In the genomic region with DNA sequence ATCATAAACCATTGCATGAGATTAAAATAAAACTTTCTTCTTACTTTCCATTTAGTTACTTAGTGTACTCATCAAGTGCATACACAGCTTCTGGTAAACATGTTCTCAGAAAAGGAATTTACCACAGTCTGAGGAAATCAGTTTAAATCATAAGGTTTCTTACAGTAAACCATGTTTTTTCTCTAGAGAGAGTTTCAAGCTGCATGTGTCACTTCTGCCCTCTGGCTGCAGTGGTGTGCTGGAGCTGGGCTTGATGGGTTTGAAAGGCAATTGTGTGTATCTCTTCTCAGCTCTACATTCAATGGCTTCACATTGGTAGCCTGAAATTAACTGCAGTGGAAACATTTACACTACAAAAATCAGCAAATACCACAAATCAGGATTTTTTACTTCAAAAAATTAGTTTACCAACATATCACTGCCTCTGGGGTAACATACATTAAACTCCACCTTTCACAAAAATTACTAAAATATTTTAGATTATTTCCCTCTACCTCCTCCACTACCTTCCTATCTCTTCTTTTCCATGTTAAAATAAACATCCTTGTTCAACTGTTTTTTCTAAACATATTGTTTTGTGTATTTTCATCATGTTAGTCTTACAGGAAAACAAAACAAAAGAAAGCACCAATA, we compare ENCODE assay signal across 8 cellular contexts.
DNase-seq lines count a peak whose midpoint lies in the region; ATAC-seq, FAIRE-seq and TF ChIP-seq lines count a peak whose summit lies in the region.

No MANE protein-coding gene starts in this region.

- H3K4me3 Mint-ChIP-seq in HFFc6 (no peak overlapping the region), WTC11 (no peak overlapping the region)

- no peak overlapping the region for H3K9ac ChIP-seq in keratinocyte (ENCODE audit: control insufficient read depth, extremely low read depth, insufficient read depth, low read length)

- H3K36me3 Mint-ChIP-seq in HFFc6 (ENCODE audit: low read depth) (no peaks in the 10 kb centered on the region), WTC11 (peaks cover 2% of the 10 kb centered on the region; the same call in 1 of the 2 replicates)

- H3K79me2 ChIP-seq in keratinocyte (ENCODE audit: control insufficient read depth, insufficient read depth, low read length): no peaks in the 10 kb centered on the region

- no peak for FAIRE-seq in keratinocyte (lab: Jason Lieb, UNC)

- H3K9me1 ChIP-seq in keratinocyte (ENCODE audit: control insufficient read depth, extremely low read depth, insufficient read depth, low read length): no peaks in the 10 kb centered on the region

- no peak overlapping the region for H3K4me3 ChIP-seq in keratinocyte (ENCODE audit: control insufficient read depth in 2 of 3, extremely low read depth in 1 of 3, insufficient read depth in 2 of 3, low read depth in 1 of 3, low read length in 3 of 3)

- H3K27me3 ChIP-seq in keratinocyte (ENCODE audit: control insufficient read depth, extremely low read depth, insufficient read depth, low read length): no peaks in the 10 kb centered on the region

- no peaks in the 10 kb centered on the region for H3K27me3 Mint-ChIP-seq in HFFc6 (ENCODE audit: insufficient read depth)
- H3K27me3 Mint-ChIP-seq in WTC11 (ENCODE audit: low read depth): no peaks in the 10 kb centered on the region

- H4K20me1 ChIP-seq in keratinocyte (ENCODE audit: control insufficient read depth, extremely low read depth, insufficient read depth, low read length): no peaks in the 10 kb centered on the region

- ATAC-seq in WTC11: peak; percentile 89
- ATAC-seq in HG03159 (IDR thresholded peaks at IDR 0.05; ENCODE audit: unreplicated experiment): no peak
- ATAC-seq in GM19467 (IDR thresholded peaks at IDR 0.05; ENCODE audit: unreplicated experiment): no peak

- no peak overlapping the region for H3K27ac ChIP-seq in keratinocyte (ENCODE audit: control insufficient read depth, insufficient read depth, low read length)

- H3K4me2 ChIP-seq in keratinocyte (ENCODE audit: control insufficient read depth, extremely low read depth, insufficient read depth, low read depth, low read length): no peak overlapping the region

- POLR2A ChIA-PET in WTC11 (lab: Charles Lee): no interaction called here

- DNase-seq in COLO829 (ENCODE audit: low spot score) (peak; percentile 70), HFFc6 (no peak), WTC11 (ENCODE audit: low spot score) (peak; percentile 57), keratinocyte (ENCODE audit: low read depth, low spot score) (no peak), MV-4-11 (lab: John Stamatoyannopoulos, UW) (no peak)
- DNase-seq in stimulated activated CD4-positive, alpha-beta T cell treated with anti-CD3 and anti-CD28 coated beads, Interleukin-4, amount 100 ng/mL, for 1 hour: no peak

- H3K27ac Mint-ChIP-seq in HFFc6 (no peak overlapping the region), WTC11 (no peak overlapping the region)

- H3K4me1 Mint-ChIP-seq in HFFc6 (ENCODE audit: low read depth): no peaks in the 10 kb centered on the region
- H3K4me1 Mint-ChIP-seq in WTC11: no peaks in the 10 kb centered on the region

- CTCF ChIA-PET in WTC11 (lab: Charles Lee): interaction anchor here (0.6 to 2.8 kb wide), 9 partner anchors 9 to 1019 kb away, joined by 3 to 34 read pairs (median 3); no protein-coding TSS in a partner anchor

- dilution Hi-C loops in keratinocyte (cut with MboI; ENCODE audit: extremely low pct_ligation_motif_present, low sequenced_read_pairs): no loop called here

- H3K9me3 Mint-ChIP-seq in HFFc6: peaks cover 22% of the 10 kb centered on the region
- H3K9me3 Mint-ChIP-seq in WTC11: peaks cover 13% of the 10 kb centered on the region

- TF ChIP-seq CTCF in HFFc6 (IDR thresholded peaks at IDR 0.05): peak; percentile 12; the same call in 1 of the 2 replicates
- no peak for TF ChIP-seq CTCF in WTC11 (IDR thresholded peaks at IDR 0.05)
- TF ChIP-seq CTCF in keratinocyte (optimal IDR thresholded peaks at IDR 0.05 in 1 of 3, IDR thresholded peaks at IDR 0.05 in 1 of 3, conservative IDR thresholded peaks at IDR 0.05 in 1 of 3; ENCODE audit: extremely low read depth in 1 of 3, insufficient read depth in 2 of 3, low read length in 3 of 3): peak; percentile 42 to 78 (median 75)

- H3K36me3 ChIP-seq in keratinocyte (ENCODE audit: control insufficient read depth in 2 of 2, extremely low read depth in 1 of 2, insufficient read depth in 2 of 2, low read length in 2 of 2): no peaks in the 10 kb centered on the region

- H2AFZ ChIP-seq in keratinocyte (ENCODE audit: control insufficient read depth, low read length): no peak overlapping the region

- no peaks in the 10 kb centered on the region for H3K9me3 ChIP-seq in keratinocyte (ENCODE audit: control insufficient read depth, low read depth, low read length)

- no peaks in the 10 kb centered on the region for H3K4me1 ChIP-seq in keratinocyte (ENCODE audit: control insufficient read depth, extremely low read depth, insufficient read depth, low read length)

TF ChIP-seq in WTC11, 78 proteins besides CTCF, POLR2A, EP300 and RAD21 (continues in another document):
- TF ChIP-seq MXD4 (CRISPR knock-in tag; IDR thresholded peaks at IDR 0.05; ENCODE audit: borderline replicate concordance) (no peak), ZNF219 (CRISPR knock-in tag; IDR thresholded peaks at IDR 0.05; ENCODE audit: borderline replicate concordance) (no peak), IRF2 (CRISPR knock-in tag; IDR thresholded peaks at IDR 0.05; ENCODE audit: borderline replicate concordance, low read depth) (no peak), KAT7 (CRISPR knock-in tag; IDR thresholded peaks at IDR 0.05; ENCODE audit: borderline replicate concordance) (no peak), PRRX2 (CRISPR knock-in tag; IDR thresholded peaks at IDR 0.05) (no peak), HMGA2 (CRISPR knock-in tag; IDR thresholded peaks at IDR 0.05) (no peak), GRHL2 (CRISPR knock-in tag; IDR thresholded peaks at IDR 0.05; ENCODE audit: insufficient replicate concordance, severe bottlenecking) (no peak)
- TF ChIP-seq, protein P1, sequence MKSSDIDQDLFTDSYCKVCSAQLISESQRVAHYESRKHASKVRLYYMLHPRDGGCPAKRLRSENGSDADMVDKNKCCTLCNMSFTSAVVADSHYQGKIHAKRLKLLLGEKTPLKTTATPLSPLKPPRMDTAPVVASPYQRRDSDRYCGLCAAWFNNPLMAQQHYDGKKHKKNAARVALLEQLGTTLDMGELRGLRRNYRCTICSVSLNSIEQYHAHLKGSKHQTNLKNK (CRISPR knock-in tag; IDR thresholded peaks at IDR 0.05): no peak
- TF ChIP-seq, protein P2, sequence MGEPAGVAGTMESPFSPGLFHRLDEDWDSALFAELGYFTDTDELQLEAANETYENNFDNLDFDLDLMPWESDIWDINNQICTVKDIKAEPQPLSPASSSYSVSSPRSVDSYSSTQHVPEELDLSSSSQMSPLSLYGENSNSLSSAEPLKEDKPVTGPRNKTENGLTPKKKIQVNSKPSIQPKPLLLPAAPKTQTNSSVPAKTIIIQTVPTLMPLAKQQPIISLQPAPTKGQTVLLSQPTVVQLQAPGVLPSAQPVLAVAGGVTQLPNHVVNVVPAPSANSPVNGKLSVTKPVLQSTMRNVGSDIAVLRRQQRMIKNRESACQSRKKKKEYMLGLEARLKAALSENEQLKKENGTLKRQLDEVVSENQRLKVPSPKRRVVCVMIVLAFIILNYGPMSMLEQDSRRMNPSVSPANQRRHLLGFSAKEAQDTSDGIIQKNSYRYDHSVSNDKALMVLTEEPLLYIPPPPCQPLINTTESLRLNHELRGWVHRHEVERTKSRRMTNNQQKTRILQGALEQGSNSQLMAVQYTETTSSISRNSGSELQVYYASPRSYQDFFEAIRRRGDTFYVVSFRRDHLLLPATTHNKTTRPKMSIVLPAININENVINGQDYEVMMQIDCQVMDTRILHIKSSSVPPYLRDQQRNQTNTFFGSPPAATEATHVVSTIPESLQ (CRISPR knock-in tag; IDR thresholded peaks at IDR 0.05): no peak
- TF ChIP-seq, protein P3, sequence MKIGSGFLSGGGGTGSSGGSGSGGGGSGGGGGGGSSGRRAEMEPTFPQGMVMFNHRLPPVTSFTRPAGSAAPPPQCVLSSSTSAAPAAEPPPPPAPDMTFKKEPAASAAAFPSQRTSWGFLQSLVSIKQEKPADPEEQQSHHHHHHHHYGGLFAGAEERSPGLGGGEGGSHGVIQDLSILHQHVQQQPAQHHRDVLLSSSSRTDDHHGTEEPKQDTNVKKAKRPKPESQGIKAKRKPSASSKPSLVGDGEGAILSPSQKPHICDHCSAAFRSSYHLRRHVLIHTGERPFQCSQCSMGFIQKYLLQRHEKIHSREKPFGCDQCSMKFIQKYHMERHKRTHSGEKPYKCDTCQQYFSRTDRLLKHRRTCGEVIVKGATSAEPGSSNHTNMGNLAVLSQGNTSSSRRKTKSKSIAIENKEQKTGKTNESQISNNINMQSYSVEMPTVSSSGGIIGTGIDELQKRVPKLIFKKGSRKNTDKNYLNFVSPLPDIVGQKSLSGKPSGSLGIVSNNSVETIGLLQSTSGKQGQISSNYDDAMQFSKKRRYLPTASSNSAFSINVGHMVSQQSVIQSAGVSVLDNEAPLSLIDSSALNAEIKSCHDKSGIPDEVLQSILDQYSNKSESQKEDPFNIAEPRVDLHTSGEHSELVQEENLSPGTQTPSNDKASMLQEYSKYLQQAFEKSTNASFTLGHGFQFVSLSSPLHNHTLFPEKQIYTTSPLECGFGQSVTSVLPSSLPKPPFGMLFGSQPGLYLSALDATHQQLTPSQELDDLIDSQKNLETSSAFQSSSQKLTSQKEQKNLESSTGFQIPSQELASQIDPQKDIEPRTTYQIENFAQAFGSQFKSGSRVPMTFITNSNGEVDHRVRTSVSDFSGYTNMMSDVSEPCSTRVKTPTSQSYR (CRISPR knock-in tag; IDR thresholded peaks at IDR 0.05): no peak
- TF ChIP-seq, protein P4, sequence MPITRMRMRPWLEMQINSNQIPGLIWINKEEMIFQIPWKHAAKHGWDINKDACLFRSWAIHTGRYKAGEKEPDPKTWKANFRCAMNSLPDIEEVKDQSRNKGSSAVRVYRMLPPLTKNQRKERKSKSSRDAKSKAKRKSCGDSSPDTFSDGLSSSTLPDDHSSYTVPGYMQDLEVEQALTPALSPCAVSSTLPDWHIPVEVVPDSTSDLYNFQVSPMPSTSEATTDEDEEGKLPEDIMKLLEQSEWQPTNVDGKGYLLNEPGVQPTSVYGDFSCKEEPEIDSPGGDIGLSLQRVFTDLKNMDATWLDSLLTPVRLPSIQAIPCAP (CRISPR knock-in tag; IDR thresholded peaks at IDR 0.05): no peak

Comparison
In these comparisons a context has a peak if more than half of its experiments do, and no peak if none do; other contexts are left out.
1. DNase-seq: peak in COLO829 (single experiment) and WTC11 (single experiment); none in HFFc6 (single experiment), keratinocyte (single experiment), MV-4-11 (single experiment) and stimulated activated CD4-positive, alpha-beta T cell treated with anti-CD3 and anti-CD28 coated beads, Interleukin-4, amount 100 ng/mL, for 1 hour (single experiment).